23 cellular contexts compared by ENCODE assay signal in genomic region chr11:65633390-65634139, GRCh38. TPM values are rescaled to one million over a fixed set of nuclear protein-coding genes. Genes with fewer than 3 reads are reported as not detected.
DNase-seq lines count a peak whose midpoint lies in the region; ATAC-seq lines count a peak whose summit lies in the region.
"Had no signal": no experiment of that assay in that cellular context is flagged by ENCODE, and none has a peak within 500 bp of the region (broad histone marks: within the 10 kb centered on the region; RNA-seq: fewer than 3 reads in every experiment).

No MANE protein-coding gene starts in this region.

- no peaks in the 10 kb centered on the region for H3K27me3 Mint-ChIP-seq in activated naive CD4-positive, alpha-beta T cell treated with anti-CD3 and anti-CD28 coated beads, Interleukin-2, amount 50 U/mL, for 24 hours
- H3K27me3 Mint-ChIP-seq in activated CD4-positive, alpha-beta memory T cell treated with anti-CD3 and anti-CD28 coated beads for 36 hours, result no peaks in the 10 kb centered on the region
- H3K27me3 Mint-ChIP-seq in immature natural killer cell (ENCODE audit: low read depth in 3 of 3), result peaks cover 7 to 13% (median 9%) of the 10 kb centered on the region in 3 donors
- no peaks in the 10 kb centered on the region for H3K27me3 Mint-ChIP-seq in stimulated activated naive B cell treated with anti-CD40 and anti-IgM and Interleukin-4, amounts not matched to agents 10 μg/mL and 1 μg/mL and 100 μg/mL, for 72 hours

- DNase-seq in activated naive CD4-positive, alpha-beta T cell treated with Interleukin-2 at 50 U/mL for 16 hours, result no peak
- DNase-seq in activated CD4-positive, alpha-beta memory T cell treated with anti-CD3 and anti-CD28 coated beads for 36 hours, result no peak
- DNase-seq in immature natural killer cell (peak in 2 of 3 donors; percentile 62), activated gamma-delta T cell (lab: John Stamatoyannopoulos, UW) (no peak)
- no peak for DNase-seq in stimulated activated naive B cell treated with anti-CD40 and anti-IgM and Interleukin-4, amounts not matched to agents 10 μg/mL and 1 μg/mL and 100 μg/mL, for 72 hours
- DNase-seq: activated effector memory CD4-positive, alpha-beta T cell treated with anti-CD3 and anti-CD28 coated beads, Interleukin-2, amount 50 U/mL, for 16 hours; COR-L47; endodermal cell; H7; head of caudate nucleus; Karpas-422; NCI-H1092; NCI-H2081; NK-92 treated with Interleukin-12 subunit alpha and Interleukin-12 subunit beta, amount 100 ng/mL, for 24 hours; stimulated activated naive CD4-positive, alpha-beta T cell treated with Interleukin-2 at 50 U/mL for 16 hours; thyroid gland had no signal

- CTCF ChIA-PET in activated CD4-positive, alpha-beta memory T cell treated with anti-CD3 and anti-CD28 coated beads for 36 hours (lab: Charles Lee), result interaction anchor here (1.0 to 1.3 kb wide), 4 partner anchors 9 to 251 kb away, joined by 3 to 4 read pairs (median 3); no protein-coding TSS in a partner anchor

- POLR2A ChIA-PET in activated CD4-positive, alpha-beta memory T cell treated with anti-CD3 and anti-CD28 coated beads for 36 hours (lab: Charles Lee), result interaction anchor here (1.0 to 1.8 kb wide), 2 partner anchors 11 to 19 kb away, joined by 3 to 8 read pairs; no protein-coding TSS in a partner anchor

- no peak for ATAC-seq in stimulated activated naive B cell treated with anti-CD40 and anti-IgM and Interleukin-4, amounts not matched to agents 10 μg/mL and 1 μg/mL and 100 μg/mL, for 72 hours (replicated peaks)
- ATAC-seq in GM21515 (IDR thresholded peaks at IDR 0.05; ENCODE audit: unreplicated experiment) (no peak), HG03565 (IDR thresholded peaks at IDR 0.05; ENCODE audit: unreplicated experiment) (no peak)

- H3K27ac Mint-ChIP-seq in activated naive CD4-positive, alpha-beta T cell treated with anti-CD3 and anti-CD28 coated beads, Interleukin-2, amount 50 U/mL, for 24 hours, result peak overlapping the region; percentile 76
- H3K27ac Mint-ChIP-seq in activated CD4-positive, alpha-beta memory T cell treated with anti-CD3 and anti-CD28 coated beads for 36 hours, result peak overlapping the region; percentile 83
- H3K27ac Mint-ChIP-seq in immature natural killer cell, result peak overlapping the region; percentile 71 to 98 (median 96)
- H3K27ac Mint-ChIP-seq in stimulated activated naive B cell treated with anti-CD40 and anti-IgM and Interleukin-4, amounts not matched to agents 10 μg/mL and 1 μg/mL and 100 μg/mL, for 72 hours, result peak overlapping the region; percentile 14
- H3K27ac Mint-ChIP-seq: endodermal cell had no signal

- H3K9me3 Mint-ChIP-seq in activated naive CD4-positive, alpha-beta T cell treated with anti-CD3 and anti-CD28 coated beads, Interleukin-2, amount 50 U/mL, for 24 hours, result no peaks in the 10 kb centered on the region
- H3K9me3 Mint-ChIP-seq in activated CD4-positive, alpha-beta memory T cell treated with anti-CD3 and anti-CD28 coated beads for 36 hours, result no peaks in the 10 kb centered on the region
- H3K9me3 Mint-ChIP-seq in immature natural killer cell, result no peaks in the 10 kb centered on the region
- no peaks in the 10 kb centered on the region for H3K9me3 Mint-ChIP-seq in stimulated activated naive B cell treated with anti-CD40 and anti-IgM and Interleukin-4, amounts not matched to agents 10 μg/mL and 1 μg/mL and 100 μg/mL, for 72 hours
- H3K9me3 Mint-ChIP-seq: endodermal cell had no signal

- no peak overlapping the region for H3K4me3 Mint-ChIP-seq in activated naive CD4-positive, alpha-beta T cell treated with anti-CD3 and anti-CD28 coated beads, Interleukin-2, amount 50 U/mL, for 24 hours
- H3K4me3 Mint-ChIP-seq in activated CD4-positive, alpha-beta memory T cell treated with anti-CD3 and anti-CD28 coated beads for 36 hours, result no peak overlapping the region
- peak overlapping the region; percentile 68 to 78 (median 73) for H3K4me3 Mint-ChIP-seq in immature natural killer cell
- H3K4me3 Mint-ChIP-seq in stimulated activated naive B cell treated with anti-CD40 and anti-IgM and Interleukin-4, amounts not matched to agents 10 μg/mL and 1 μg/mL and 100 μg/mL, for 72 hours, result no peak overlapping the region
- H3K4me3 Mint-ChIP-seq: endodermal cell had no signal

- H3K4me1 Mint-ChIP-seq in activated naive CD4-positive, alpha-beta T cell treated with anti-CD3 and anti-CD28 coated beads, Interleukin-2, amount 50 U/mL, for 24 hours, result peaks cover 21% of the 10 kb centered on the region
- H3K4me1 Mint-ChIP-seq in activated CD4-positive, alpha-beta memory T cell treated with anti-CD3 and anti-CD28 coated beads for 36 hours (ENCODE audit: low read depth), result peaks cover 14% of the 10 kb centered on the region
- H3K4me1 Mint-ChIP-seq in immature natural killer cell, result peaks cover 35 to 39% of the 10 kb centered on the region in 2 donors
- H3K4me1 Mint-ChIP-seq in stimulated activated naive B cell treated with anti-CD40 and anti-IgM and Interleukin-4, amounts not matched to agents 10 μg/mL and 1 μg/mL and 100 μg/mL, for 72 hours, result peaks cover 15 to 40% of the 10 kb centered on the region in 2 donors

- intact Hi-C loops in activated CD4-positive, alpha-beta memory T cell treated with anti-CD3 and anti-CD28 coated beads for 36 hours (cut with micrococcal nuclease), result no loop called here

- peaks cover 4% of the 10 kb centered on the region for H3K36me3 Mint-ChIP-seq in activated naive CD4-positive, alpha-beta T cell treated with anti-CD3 and anti-CD28 coated beads, Interleukin-2, amount 50 U/mL, for 24 hours
- H3K36me3 Mint-ChIP-seq in activated CD4-positive, alpha-beta memory T cell treated with anti-CD3 and anti-CD28 coated beads for 36 hours, result peaks cover 20% of the 10 kb centered on the region
- H3K36me3 Mint-ChIP-seq in immature natural killer cell, result peaks cover 0 to 14% (median 0%) of the 10 kb centered on the region in 3 donors
- peaks cover 33 to 48% of the 10 kb centered on the region in 2 donors for H3K36me3 Mint-ChIP-seq in stimulated activated naive B cell treated with anti-CD40 and anti-IgM and Interleukin-4, amounts not matched to agents 10 μg/mL and 1 μg/mL and 100 μg/mL, for 72 hours

RNA-seq across cellular contexts. Expression of gene SIPA1, which starts 4.3 kb away (rescaled TPM):
- 100 to 1,000 TPM; 163 to 167 TPM for total RNA-seq in activated CD4-positive, alpha-beta memory T cell treated with anti-CD3 and anti-CD28 coated beads for 36 hours
- polyA plus RNA-seq in immature natural killer cell, result 100 to 1,000 TPM; 166 to 430 (median 222) TPM

RNA-seq across cellular contexts. Expression of gene PCNX3, which starts 18.0 kb away (rescaled TPM):
- total RNA-seq in activated CD4-positive, alpha-beta memory T cell treated with anti-CD3 and anti-CD28 coated beads for 36 hours, result 10 to 100 TPM; 29.8 to 32.1 TPM
- polyA plus RNA-seq in immature natural killer cell, result 10 to 100 TPM in 1 of 3 donors, under 1 TPM in 2; 0.14 to 11.7 (median 0.89) TPM

RNA-seq across cellular contexts. Expression of gene MAP3K11, which starts 19.5 kb away (rescaled TPM):
- total RNA-seq in activated CD4-positive, alpha-beta memory T cell treated with anti-CD3 and anti-CD28 coated beads for 36 hours, result 10 to 100 TPM; 56.7 to 62.6 TPM
- polyA plus RNA-seq in immature natural killer cell, result 10 to 100 TPM; 11.1 to 29.5 (median 12.3) TPM

RNA-seq across cellular contexts. Expression of gene RELA, which starts 29.2 kb away (rescaled TPM):
- total RNA-seq in activated CD4-positive, alpha-beta memory T cell treated with anti-CD3 and anti-CD28 coated beads for 36 hours, result 10 to 100 TPM; 74.9 to 76.5 TPM
- polyA plus RNA-seq in immature natural killer cell, result 10 to 100 TPM; 38.5 to 88.4 (median 41.8) TPM

RNA-seq across cellular contexts. Expression of gene KCNK7, which starts 38.0 kb away (rescaled TPM):
- under 1 TPM; 0.29 to 0.31 TPM for total RNA-seq in activated CD4-positive, alpha-beta memory T cell treated with anti-CD3 and anti-CD28 coated beads for 36 hours
- not detected for polyA plus RNA-seq in immature natural killer cell
- total RNA-seq: fibroblast of lung, H7, HT1080, NCI-H460, osteocyte had no signal
- polyA plus RNA-seq: fibroblast of lung had no signal

Comparison
In these comparisons a context has a peak if more than half of its experiments do, and no peak if none do; other contexts are left out.
1. H3K27ac Mint-ChIP-seq: peak in every context shown above with its lines; median percentile 96 in immature natural killer cell; 83 in activated CD4-positive, alpha-beta memory T cell treated with anti-CD3 and anti-CD28 coated beads for 36 hours; 76 in activated naive CD4-positive, alpha-beta T cell treated with anti-CD3 and anti-CD28 coated beads, Interleukin-2, amount 50 U/mL, for 24 hours; 14 in stimulated activated naive B cell treated with anti-CD40 and anti-IgM and Interleukin-4, amounts not matched to agents 10 μg/mL and 1 μg/mL and 100 μg/mL, for 72 hours.
2. H3K4me3 Mint-ChIP-seq: peak in immature natural killer cell (5 of 5); none in activated naive CD4-positive, alpha-beta T cell treated with anti-CD3 and anti-CD28 coated beads, Interleukin-2, amount 50 U/mL, for 24 hours (single experiment), activated CD4-positive, alpha-beta memory T cell treated with anti-CD3 and anti-CD28 coated beads for 36 hours (single experiment) and stimulated activated naive B cell treated with anti-CD40 and anti-IgM and Interleukin-4, amounts not matched to agents 10 μg/mL and 1 μg/mL and 100 μg/mL, for 72 hours (0 of 2).
3. DNase-seq: peak in immature natural killer cell (2 of 3); none in activated naive CD4-positive, alpha-beta T cell treated with Interleukin-2 at 50 U/mL for 16 hours (single experiment), activated CD4-positive, alpha-beta memory T cell treated with anti-CD3 and anti-CD28 coated beads for 36 hours (single experiment), stimulated activated naive B cell treated with anti-CD40 and anti-IgM and Interleukin-4, amounts not matched to agents 10 μg/mL and 1 μg/mL and 100 μg/mL, for 72 hours (single experiment) and activated gamma-delta T cell (single experiment).